In genomic region chr4:75990129-75990528, GRCh38 we compare ENCODE assay signal across 6 cellular contexts. TPM values are rescaled to one million over a fixed set of nuclear protein-coding genes. Genes with fewer than 3 reads are reported as not detected.
DNase-seq lines count a peak whose midpoint lies in the region; TF ChIP-seq lines count a peak whose summit lies in the region.

No MANE protein-coding gene starts in this region.

- DNase-seq in LNCaP clone FGC (ENCODE audit: low read depth) (no peak), dorsolateral prefrontal cortex (no peak), retina (peak; percentile 5), NCI-H345 treated with DMSO at 0.1 percent for 48 hours (lab: John Stamatoyannopoulos, UW; ENCODE audit: unreplicated experiment) (no peak), islet precursor cell (no peak), NCI-H524 treated with DMSO at 0.1 percent for 48 hours (lab: John Stamatoyannopoulos, UW) (no peak)

- H3K4me3 ChIP-seq in LNCaP clone FGC (ENCODE audit: low read depth, low read length) (peak overlapping the region; percentile 78), dorsolateral prefrontal cortex (peak overlapping the region; percentile 65 to 99 (median 89))

- peak overlapping the region in 23 of 59 donors; percentile 2 to 88 (median 80) for H3K27ac ChIP-seq in dorsolateral prefrontal cortex

- H3K27me3 ChIP-seq in dorsolateral prefrontal cortex = no peaks in the 10 kb centered on the region

- intact Hi-C loops in dorsolateral prefrontal cortex (cut with DNase I) = loop anchor here (2.0 to 5.0 kb wide), 2 partner anchors 58 to 159 kb away; partner anchors contain the start of gene NUP54 (in 1 of the 2)

- no peak for TF ChIP-seq CTCF in LNCaP clone FGC (IDR thresholded peaks at IDR 0.05; ENCODE audit: control insufficient read depth, extremely low read depth, insufficient read depth)
- TF ChIP-seq CTCF in dorsolateral prefrontal cortex (IDR thresholded peaks at IDR 0.05 in 54 of 56, conservative IDR thresholded peaks at IDR 0.05 in 2 of 56; ENCODE audit: low read depth in 1 of 56, partially characterized antibody in 56 of 56) = no peak

RNA-seq across cellular contexts. Expression of gene SDAD1, which starts 0.6 kb away (rescaled TPM):
- 10 to 100 TPM; 23.7 to 61.0 (median 42.7) TPM for total RNA-seq in dorsolateral prefrontal cortex

RNA-seq across cellular contexts. Expression of gene CXCL9, which starts 17.2 kb away (rescaled TPM):
- 1 to 10 TPM in 3 of 120 experiments, under 1 TPM in 14, not detected in 103; 0.18 to 9.4 (median 0.25) TPM for total RNA-seq in dorsolateral prefrontal cortex

RNA-seq across cellular contexts. Expression of gene CXCL10, which starts 33.2 kb away (rescaled TPM):
- total RNA-seq in dorsolateral prefrontal cortex = 10 to 100 TPM in 4 of 120 experiments, 1 to 10 TPM in 24, under 1 TPM in 32, not detected in 60; 0.36 to 43.6 (median 0.84) TPM

RNA-seq across cellular contexts. Expression of gene CXCL11, which starts 45.7 kb away (rescaled TPM):
- total RNA-seq in dorsolateral prefrontal cortex = 10 to 100 TPM in 2 of 120 experiments, 1 to 10 TPM in 18, under 1 TPM in 41, not detected in 59; 0.28 to 23.7 (median 0.63) TPM

RNA-seq across cellular contexts. Expression of gene NAAA, which starts 49.3 kb away (rescaled TPM):
- 10 to 100 TPM; 15.3 to 37.5 (median 26.1) TPM for total RNA-seq in dorsolateral prefrontal cortex
